ENCODE assay signal across 11 cellular contexts in genomic region chr7:8638076-8638475, GRCh38.
DNase-seq lines count a peak whose midpoint lies in the region; ATAC-seq, FAIRE-seq and TF ChIP-seq lines count a peak whose summit lies in the region.
"Had no signal": no experiment of that assay in that cellular context is flagged by ENCODE, and none has a peak within 500 bp of the region (broad histone marks: within the 10 kb centered on the region; RNA-seq: fewer than 3 reads in every experiment).

No MANE protein-coding gene starts in this region.

- H3K9me3 ChIP-seq in pancreas: no peaks in the 10 kb centered on the region
- H3K9me3 ChIP-seq: A549 had no signal

- H3K36me3 ChIP-seq in pancreas: no peaks in the 10 kb centered on the region

- DNase-seq in SIG-M5 treated with dmso at 0.1 percent for 504 hours (lab: John Stamatoyannopoulos, UW; ENCODE audit: unreplicated experiment) (peak; percentile 23), SIG-M5 (lab: John Stamatoyannopoulos, UW) (no peak), NCI-H2081 (lab: John Stamatoyannopoulos, UW) (peak; percentile 96 to 100), SHP77 treated with DMSO at 0.1 percent for 48 hours (lab: John Stamatoyannopoulos, UW) (peak; percentile 100), pancreas (peak in 2 of 6 donors; percentile 8 to 18), RCC 7860 (ENCODE audit: low spot score) (no peak)
- no peak for DNase-seq in activated CD4-positive, alpha-beta T cell treated with anti-CD3 and anti-CD28 coated beads for 1 hour
- DNase-seq: amniotic stem cell, T-helper 2 cell had no signal

- WGBS in pancreas, 2 donors: 10 to 13% methylated on average over 7 of the region's 7 CpGs

- no peak overlapping the region for H3K27ac ChIP-seq in pancreas
- H3K27ac ChIP-seq: A549 had no signal

- H3K4me3 ChIP-seq in pancreas: no peak overlapping the region
- H3K4me3 ChIP-seq: A549 had no signal

- peaks cover 0 to 10% (median 0%) of the 10 kb centered on the region in 3 donors for H3K4me1 ChIP-seq in pancreas
- H3K4me1 ChIP-seq: A549 had no signal

- H3K27me3 ChIP-seq in pancreas: no peaks in the 10 kb centered on the region

- FAIRE-seq in pancreas (lab: Jason Lieb, UNC) (no peak), RCC 7860 (lab: Jason Lieb, UNC) (no peak)
- FAIRE-seq: A549 had no signal

- no peak for TF ChIP-seq CTCF in pancreas (IDR thresholded peaks at IDR 0.05)

- ATAC-seq in pancreas (peak; percentile 58 to 96 (median 86)), HG02938 (IDR thresholded peaks at IDR 0.05; ENCODE audit: unreplicated experiment) (no peak)
- ATAC-seq: A549 had no signal

- intact Hi-C loops in pancreas (cut with DNase I): no loop called here

Comparison
In these comparisons a context has a peak if more than half of its experiments do, and no peak if none do; other contexts are left out.
1. DNase-seq: peak in SIG-M5 treated with dmso at 0.1 percent for 504 hours (single experiment), NCI-H2081 (2 of 2) and SHP77 treated with DMSO at 0.1 percent for 48 hours (single experiment); none in SIG-M5 (single experiment), activated CD4-positive, alpha-beta T cell treated with anti-CD3 and anti-CD28 coated beads for 1 hour (single experiment) and RCC 7860 (single experiment).